ENCODE assay signal across 35 cellular contexts in genomic region chr4:72677886-72678285, GRCh38.
DNase-seq lines count a peak whose midpoint lies in the region; FAIRE-seq and TF ChIP-seq lines count a peak whose summit lies in the region.
"Had no signal": no experiment of that assay in that cellular context is flagged by ENCODE, and none has a peak within 500 bp of the region (broad histone marks: within the 10 kb centered on the region; RNA-seq: fewer than 3 reads in every experiment).

No MANE protein-coding gene starts in this region.

- CTCF ChIA-PET in H1 (lab: Charles Lee; ENCODE audit: partially characterized antibody), result no interaction called here

- no peaks in the 10 kb centered on the region for H3K36me3 Mint-ChIP-seq in endothelial cell (ENCODE audit: low read depth, unreplicated experiment)
- H3K36me3 Mint-ChIP-seq: CD14-positive monocyte; CD4-positive, alpha-beta memory T cell; CD4-positive, CD25-positive, alpha-beta regulatory T cell; CD8-positive, alpha-beta T cell had no signal

- H3K14ac ChIP-seq in H1 (ENCODE audit: insufficient read length), result no peak overlapping the region
- no peak overlapping the region for H3K14ac ChIP-seq in trophoblast cell (ENCODE audit: low read length)

- H2AK5ac ChIP-seq in H1 (ENCODE audit: low read depth, low read length), result no peak overlapping the region
- H2AK5ac ChIP-seq in trophoblast cell (ENCODE audit: low read length), result no peak overlapping the region

- TF ChIP-seq CTCF in H1 (IDR thresholded peaks at IDR 0.05; ENCODE audit: control extremely low read depth in 1 of 3, insufficient read depth in 1 of 3, low read depth in 1 of 3, low read length in 3 of 3), result no peak
- TF ChIP-seq CTCF in osteoblast (IDR thresholded peaks at IDR 0.05; ENCODE audit: extremely low read depth, low read depth, low read length), result no peak
- TF ChIP-seq CTCF in endothelial cell (IDR thresholded peaks at IDR 0.05; ENCODE audit: unreplicated experiment), result no peak

- H3K23ac ChIP-seq in H1 (ENCODE audit: insufficient read length) (no peak overlapping the region), trophoblast cell (ENCODE audit: low read length) (no peak overlapping the region)

- no peaks in the 10 kb centered on the region for H3K36me3 ChIP-seq in H1 (ENCODE audit: control insufficient read depth in 2 of 4, insufficient read depth in 4 of 4, low read length in 3 of 4)
- no peaks in the 10 kb centered on the region for H3K36me3 ChIP-seq in osteoblast (ENCODE audit: insufficient read depth, low read length)
- no peaks in the 10 kb centered on the region for H3K36me3 ChIP-seq in trophoblast cell (ENCODE audit: control insufficient read depth in 1 of 2, insufficient read depth in 2 of 2, low read length in 2 of 2)
- H3K36me3 ChIP-seq: BE2C; BLaER1; BLaER1 treated with 17β-estradiol and CSF1 and Interleukin-3, amounts not matched to agents 10 nM and 100 nM had no signal

- H2BK15ac ChIP-seq in H1 (ENCODE audit: low read length), result no peak overlapping the region

- H3K4me2 ChIP-seq in H1 (ENCODE audit: insufficient read depth in 1 of 2, low read depth in 2 of 2, low read length in 2 of 2) (no peak overlapping the region), osteoblast (ENCODE audit: insufficient read depth, low read length) (no peak overlapping the region), trophoblast cell (ENCODE audit: low read length) (no peak overlapping the region)
- H3K4me2 ChIP-seq: A549; BLaER1; BLaER1 treated with 17β-estradiol and CSF1 and Interleukin-3, amounts not matched to agents 10 nM and 100 nM had no signal

- POLR2A ChIA-PET in H1 (lab: Charles Lee; ENCODE audit: partially characterized antibody), result no interaction called here

- H3K27ac ChIP-seq in H1 (ENCODE audit: low read depth, low read length) (no peak overlapping the region), osteoblast (ENCODE audit: low read depth, low read length) (no peak overlapping the region), trophoblast cell (ENCODE audit: low read depth, low read length) (no peak overlapping the region)
- H3K27ac ChIP-seq: 22Rv1; A549; BLaER1; BLaER1 treated with 17β-estradiol and CSF1 and Interleukin-3, amounts not matched to agents 10 nM and 100 nM; C4-2B had no signal

- TF ChIP-seq EP300 in H1 (IDR thresholded peaks at IDR 0.05; ENCODE audit: borderline replicate concordance in 1 of 2, low read depth in 2 of 2, low read length in 2 of 2), result no peak

- H3K79me2 ChIP-seq in H1 (ENCODE audit: control insufficient read depth in 1 of 2, insufficient read depth in 2 of 2, low read length in 2 of 2) (no peaks in the 10 kb centered on the region), osteoblast (ENCODE audit: insufficient read depth, low read length) (no peaks in the 10 kb centered on the region), trophoblast cell (ENCODE audit: control insufficient read depth, insufficient read depth, low read length, poor library complexity) (no peaks in the 10 kb centered on the region)

- H3K27me3 ChIP-seq in H1 (replicated peaks in 1 of 4; ENCODE audit: control insufficient read depth in 3 of 4, extremely low read depth in 1 of 4, insufficient read depth in 3 of 4, low read length in 3 of 4), result no peaks in the 10 kb centered on the region
- no peaks in the 10 kb centered on the region for H3K27me3 ChIP-seq in osteoblast (ENCODE audit: insufficient read depth, low read length)
- no peaks in the 10 kb centered on the region for H3K27me3 ChIP-seq in trophoblast cell (ENCODE audit: insufficient read depth, low read length)
- H3K27me3 ChIP-seq: BE2C; BLaER1; BLaER1 treated with 17β-estradiol and CSF1 and Interleukin-3, amounts not matched to agents 10 nM and 100 nM had no signal

- no peaks in the 10 kb centered on the region for H3K4me1 Mint-ChIP-seq in endothelial cell (ENCODE audit: unreplicated experiment)
- H3K4me1 Mint-ChIP-seq: B cell; CD14-positive monocyte; CD4-positive, alpha-beta memory T cell; CD4-positive, CD25-positive, alpha-beta regulatory T cell; CD8-positive, alpha-beta memory T cell had no signal

- no peak for TF ChIP-seq POLR2A in H1 (IDR thresholded peaks at IDR 0.05; ENCODE audit: control extremely low read depth in 1 of 2, low read depth in 2 of 2, low read length in 2 of 2)

- H4K91ac ChIP-seq in H1 (replicated peaks; ENCODE audit: insufficient read length, low read length) (no peak overlapping the region), trophoblast cell (ENCODE audit: low read depth, low read length) (no peak overlapping the region)

- H4K5ac ChIP-seq in H1 (ENCODE audit: insufficient read length, low read depth, low read length), result no peak overlapping the region

- H3K27ac Mint-ChIP-seq in endothelial cell (ENCODE audit: unreplicated experiment), result no peak overlapping the region
- H3K27ac Mint-ChIP-seq: B cell; CD14-positive monocyte; CD4-positive, alpha-beta memory T cell; CD4-positive, alpha-beta T cell; CD4-positive, CD25-positive, alpha-beta regulatory T cell; CD8-positive, alpha-beta memory T cell; CD8-positive, alpha-beta T cell had no signal

- H2BK20ac ChIP-seq in H1 (ENCODE audit: low read length), result no peak overlapping the region

- H2BK120ac ChIP-seq in H1 (replicated peaks; ENCODE audit: low read depth, low read length) (no peak overlapping the region), trophoblast cell (ENCODE audit: insufficient read depth, low read length, poor library complexity) (no peak overlapping the region)

- no peak overlapping the region for H2AFZ ChIP-seq in H1 (ENCODE audit: low read length)
- H2AFZ ChIP-seq in osteoblast (ENCODE audit: low read length), result no peak overlapping the region
- H2AFZ ChIP-seq in trophoblast cell (ENCODE audit: insufficient read depth, low read length, poor library complexity), result no peak overlapping the region

- FAIRE-seq in H1 (lab: Jason Lieb, UNC), result no peak
- FAIRE-seq: A204.1, A549, D721Med had no signal

- H3K9ac ChIP-seq in H1 (replicated peaks in 1 of 4; ENCODE audit: extremely low read depth in 1 of 4, low read depth in 3 of 4, low read length in 3 of 4) (no peak overlapping the region), trophoblast cell (ENCODE audit: low read length) (no peak overlapping the region)
- H3K9ac ChIP-seq: BLaER1; BLaER1 treated with 17β-estradiol and CSF1 and Interleukin-3, amounts not matched to agents 10 nM and 100 nM had no signal

- no peak for TF ChIP-seq RAD21 in H1 (IDR thresholded peaks at IDR 0.05 in 1 of 2, conservative IDR thresholded peaks at IDR 0.05 in 1 of 2; ENCODE audit: low read depth in 2 of 2, low read length in 2 of 2)

- H3K4me3 ChIP-seq in H1 (ENCODE audit: extremely low read depth in 1 of 4, insufficient read depth in 2 of 4, low read depth in 3 of 4, low read length in 4 of 4) (no peak overlapping the region), osteoblast (ENCODE audit: insufficient read depth, low read length) (no peak overlapping the region), trophoblast cell (ENCODE audit: low read depth, low read length) (no peak overlapping the region)
- H3K4me3 ChIP-seq: A549; BLaER1; BLaER1 treated with 17β-estradiol and CSF1 and Interleukin-3, amounts not matched to agents 10 nM and 100 nM had no signal

- H2BK5ac ChIP-seq in H1 (ENCODE audit: low read depth, low read length) (no peak overlapping the region), trophoblast cell (ENCODE audit: low read depth, low read length, poor library complexity) (no peak overlapping the region)

- no peaks in the 10 kb centered on the region for H3K9me3 Mint-ChIP-seq in endothelial cell (ENCODE audit: unreplicated experiment)
- H3K9me3 Mint-ChIP-seq: CD8-positive, alpha-beta T cell had no signal

- no peak overlapping the region for H3K18ac ChIP-seq in H1 (ENCODE audit: extremely low read depth, low read length)
- H3K18ac ChIP-seq in trophoblast cell (ENCODE audit: low read length), result no peak overlapping the region

- peak overlapping the region; percentile 55; the same call in 1 of the 2 replicates for H2BK12ac ChIP-seq in H1 (ENCODE audit: low read depth, low read length)
- no peak overlapping the region for H2BK12ac ChIP-seq in trophoblast cell (ENCODE audit: low read length)

- H3K56ac ChIP-seq in H1 (replicated peaks; ENCODE audit: insufficient read length, low read depth, low read length), result no peak overlapping the region

- peaks cover 2% of the 10 kb centered on the region for H3K27me3 Mint-ChIP-seq in endothelial cell (ENCODE audit: unreplicated experiment)
- H3K27me3 Mint-ChIP-seq: B cell; CD4-positive, CD25-positive, alpha-beta regulatory T cell had no signal

- H3K4me3 Mint-ChIP-seq in endothelial cell (ENCODE audit: unreplicated experiment), result no peak overlapping the region
- H3K4me3 Mint-ChIP-seq: B cell; CD14-positive monocyte; CD4-positive, alpha-beta memory T cell; CD4-positive, alpha-beta T cell; CD4-positive, CD25-positive, alpha-beta regulatory T cell; CD8-positive, alpha-beta memory T cell; CD8-positive, alpha-beta T cell had no signal

- no peaks in the 10 kb centered on the region for H3K9me3 ChIP-seq in H1 (ENCODE audit: insufficient read depth in 2 of 2, low read depth in 1 of 2, low read length in 1 of 2)
- no peaks in the 10 kb centered on the region for H3K9me3 ChIP-seq in osteoblast (ENCODE audit: low read depth, low read length)
- H3K9me3 ChIP-seq in trophoblast cell (ENCODE audit: insufficient read depth, low read depth, low read length), result no peaks in the 10 kb centered on the region
- H3K9me3 ChIP-seq: A549; BE2C; BLaER1; BLaER1 treated with 17β-estradiol and CSF1 and Interleukin-3, amounts not matched to agents 10 nM and 100 nM; Caco-2 had no signal

- H4K12ac ChIP-seq in trophoblast cell (ENCODE audit: low read depth, low read length), result no peak overlapping the region

- DNase-seq in H1 (ENCODE audit: low read depth in 1 of 2, low spot score in 2 of 2) (no peak), osteoblast (ENCODE audit: insufficient read length, low spot score, missing footprints) (peak; percentile 25), trophoblast cell (peak; percentile 77 to 89), endothelial cell (ENCODE audit: low spot score) (no peak), NCI-H524 (lab: John Stamatoyannopoulos, UW) (no peak), Ammon's horn (ENCODE audit: low spot score) (no peak)
- DNase-seq: 8988T; ACHN; AML-193; BE2C; C1 segment of cervical spinal cord; Caco-2; Calu3; CD4-positive, alpha-beta memory T cell; CD4-positive, alpha-beta T cell; CD4-positive, CD25-positive, alpha-beta regulatory T cell; CD8-positive, alpha-beta memory T cell; CD8-positive, alpha-beta T cell; COR-L47; DMS 273 treated with DMSO at 0.1 percent for 48 hours; DMS153; DMS53; DMS79; DMS79 treated with DMSO at 0.1 percent for 48 hours; DND-41; EL had no signal

- H4K8ac ChIP-seq in H1 (ENCODE audit: extremely low read depth, insufficient read depth, low read length) (no peak overlapping the region), trophoblast cell (ENCODE audit: low read depth, low read length) (no peak overlapping the region)

- no peaks in the 10 kb centered on the region for H3K23me2 ChIP-seq in H1 (ENCODE audit: low read depth, low read length)

- H4K20me1 ChIP-seq in H1 (replicated peaks in 1 of 2; ENCODE audit: control insufficient read depth in 1 of 2, insufficient read depth in 2 of 2, low read length in 2 of 2) (no peaks in the 10 kb centered on the region), osteoblast (ENCODE audit: insufficient read depth, low read length) (no peaks in the 10 kb centered on the region)
- H4K20me1 ChIP-seq: BLaER1; BLaER1 treated with 17β-estradiol and CSF1 and Interleukin-3, amounts not matched to agents 10 nM and 100 nM had no signal

- peaks cover 0 to 3% (median 0%) of the 10 kb centered on the region in 4 experiments; a peak in 2 of 7 replicates for H3K4me1 ChIP-seq in H1 (replicated peaks in 1 of 4; ENCODE audit: control insufficient read depth in 3 of 4, insufficient read depth in 4 of 4, low read length in 3 of 4)
- no peaks in the 10 kb centered on the region for H3K4me1 ChIP-seq in osteoblast (ENCODE audit: insufficient read depth, low read length)
- peaks cover 0 to 3% of the 10 kb centered on the region in 2 experiments for H3K4me1 ChIP-seq in trophoblast cell (ENCODE audit: control insufficient read depth in 1 of 2, insufficient read depth in 2 of 2, low read length in 2 of 2)
- H3K4me1 ChIP-seq: A549; BE2C; BLaER1; BLaER1 treated with 17β-estradiol and CSF1 and Interleukin-3, amounts not matched to agents 10 nM and 100 nM; Caco-2 had no signal

- H3K79me1 ChIP-seq in H1 (ENCODE audit: low read depth, low read length) (no peaks in the 10 kb centered on the region), trophoblast cell (ENCODE audit: low read length) (no peaks in the 10 kb centered on the region)

- no peak overlapping the region for H3K4ac ChIP-seq in H1 (replicated peaks; ENCODE audit: insufficient read length, low read depth, low read length)
- H3K4ac ChIP-seq in trophoblast cell (ENCODE audit: low read depth, low read length), result no peak overlapping the region

Comparison
In these comparisons a context has a peak if more than half of its experiments do, and no peak if none do; other contexts are left out.
1. DNase-seq: peak in osteoblast (single experiment) and trophoblast cell (2 of 2); none in H1 (0 of 2), endothelial cell (single experiment), NCI-H524 (0 of 2) and Ammon's horn (single experiment).